In genomic region chr7:148573581-148573980, GRCh38 we compare ENCODE assay signal across 20 cellular contexts. TPM values are rescaled to one million over a fixed set of nuclear protein-coding genes. Genes with fewer than 3 reads are reported as not detected.
"Had no signal": no experiment of that assay in that cellular context is flagged by ENCODE, and none has a peak within 500 bp of the region (broad histone marks: within the 10 kb centered on the region; RNA-seq: fewer than 3 reads in every experiment).

No MANE protein-coding gene starts in this region.

RNA-seq across cellular contexts. Expression of gene C7orf33, which starts 17.0 kb away (rescaled TPM):
- total RNA-seq: activated naive CD4-positive, alpha-beta T cell treated with anti-CD3 and anti-CD28 coated beads for 36 hours; activated naive CD4-positive, alpha-beta T cell treated with anti-CD3 and anti-CD28 coated beads, Interleukin-2, amount 50 U/mL, for 72 hours; activated naive CD8-positive, alpha-beta T cell treated with anti-CD3 and anti-CD28 coated beads for 36 hours; activated naive CD8-positive, alpha-beta T cell treated with anti-CD3 and anti-CD28 coated beads, Interleukin-2, amount 10 ng/mL, durations not matched to agents 7 days and 5 days; activated T-cell treated with anti-CD3 and anti-CD28 coated beads, Interleukin-2, amount 50 U/mL, for 4 hours; activated T-cell treated with anti-CD3 and anti-CD28 coated beads, Interleukin-2, amount 50 U/mL, for 72 hours; activated T-helper 1 cell treated with anti-CD3 and anti-CD28 coated beads, Interleukin-12 subunit alpha, Interleukin-12 subunit beta, Interleukin-2, Interleukin-4 antibody, amounts not matched to agents 30 ng/mL and 10 ng/mL and 1 ng/mL, durations not matched to agents 14 hours and 24 hours and 36 hours; activated T-helper 17 cell treated with anti-CD3 and anti-CD28 coated beads, Interleukin-2, amount 50 U/mL, for 72 hours; activated T-helper 2 cell treated with anti-CD3 and anti-CD28 coated beads, Interferon-gamma antibody, Interleukin-2, Interleukin-4, amounts not matched to agents 10 μg/mL and 5 μg/mL and 100 μg/mL, durations not matched to agents 14 hours and 24 hours and 36 hours; adrenal gland; aorta; ascending aorta; astrocyte; body of pancreas; breast epithelium; bronchial epithelial cell; cardiac muscle cell; cardiac septum; chondrocyte had no signal
- polyA plus RNA-seq: adipose tissue, adrenal gland, aorta, cardiac muscle cell had no signal
